In the genomic region with DNA sequence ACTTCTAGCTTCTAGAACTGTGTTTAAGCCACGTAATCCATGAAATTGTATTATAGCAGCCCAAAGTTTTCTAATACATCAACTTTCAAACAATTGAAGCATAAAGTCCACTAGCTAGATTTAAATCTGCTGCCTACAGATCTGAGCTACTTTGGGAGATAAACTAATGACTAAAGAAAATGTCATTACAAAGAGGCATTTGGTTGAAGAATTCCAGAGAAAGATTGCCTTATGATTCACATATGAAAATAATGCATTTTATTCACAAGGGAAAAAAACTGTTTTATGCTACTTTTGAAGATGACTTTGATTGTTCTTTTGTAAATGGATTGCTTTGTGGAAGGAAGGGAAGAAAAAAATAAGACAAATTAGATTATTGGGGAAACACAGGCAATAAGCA, we compare ENCODE assay signal across 16 cellular contexts.
"Had no signal": no experiment of that assay in that cellular context is flagged by ENCODE, and none has a peak within 500 bp of the region (broad histone marks: within the 10 kb centered on the region; RNA-seq: fewer than 3 reads in every experiment).

No MANE protein-coding gene starts in this region.

- H3K36me3 Mint-ChIP-seq: naive thymus-derived CD8-positive, alpha-beta T cell; type B pancreatic cell had no signal

- H3K27me3 Mint-ChIP-seq: activated naive CD8-positive, alpha-beta T cell treated with anti-CD3 and anti-CD28 coated beads, Interleukin-2, amount 50 U/mL, for 24 hours; naive thymus-derived CD8-positive, alpha-beta T cell; type B pancreatic cell had no signal

- ATAC-seq: activated naive CD8-positive, alpha-beta T cell treated with anti-CD3 and anti-CD28 coated beads, Interleukin-2, amount 50 U/mL, for 24 hours; mucosa of descending colon; naive thymus-derived CD8-positive, alpha-beta T cell; right cardiac atrium had no signal

- H3K27ac Mint-ChIP-seq: activated naive CD8-positive, alpha-beta T cell treated with anti-CD3 and anti-CD28 coated beads, Interleukin-2, amount 50 U/mL, for 24 hours; naive thymus-derived CD8-positive, alpha-beta T cell; type B pancreatic cell had no signal

- H3K27me3 ChIP-seq: neutrophil, spleen, suprapubic skin had no signal

- H3K9me3 ChIP-seq: mucosa of descending colon, neutrophil, spleen, suprapubic skin had no signal

- H3K27ac ChIP-seq: coronary artery, neutrophil, spleen, suprapubic skin had no signal

- H3K36me3 ChIP-seq: neutrophil, spleen, suprapubic skin had no signal

- H3K4me1 Mint-ChIP-seq: activated naive CD8-positive, alpha-beta T cell treated with anti-CD3 and anti-CD28 coated beads, Interleukin-2, amount 50 U/mL, for 24 hours; naive thymus-derived CD8-positive, alpha-beta T cell had no signal

- H3K4me3 Mint-ChIP-seq: activated naive CD8-positive, alpha-beta T cell treated with anti-CD3 and anti-CD28 coated beads, Interleukin-2, amount 50 U/mL, for 24 hours; naive thymus-derived CD8-positive, alpha-beta T cell; type B pancreatic cell had no signal

- H3K4me3 ChIP-seq: coronary artery, mucosa of descending colon, spleen, suprapubic skin had no signal

- H3K4me1 ChIP-seq: spleen, suprapubic skin had no signal

- DNase-seq: activated CD4-positive, alpha-beta T cell treated with anti-CD3 and anti-CD28 coated beads for 4 hours; activated naive CD4-positive, alpha-beta T cell treated with Interleukin-2 at 50 U/mL for 16 hours; activated naive CD8-positive, alpha-beta T cell treated with anti-CD3 and anti-CD28 coated beads, Interleukin-2, amount 50 U/mL, for 24 hours; central memory CD4-positive, alpha-beta T cell; effector CD4-positive, alpha-beta T cell; mucosa of descending colon; naive thymus-derived CD8-positive, alpha-beta T cell; posterior cingulate gyrus; right cardiac atrium; spleen; stimulated activated CD4-positive, alpha-beta T cell treated with anti-CD3 and anti-CD28 coated beads, Interleukin-1b, Interleukin-23, amount 100 ng/mL, for 48 hours; stimulated activated naive CD4-positive, alpha-beta T cell treated with Interleukin-2 at 50 U/mL for 16 hours had no signal

- H3K9me3 Mint-ChIP-seq: activated naive CD8-positive, alpha-beta T cell treated with anti-CD3 and anti-CD28 coated beads, Interleukin-2, amount 50 U/mL, for 24 hours; type B pancreatic cell had no signal
